In the genomic region with DNA sequence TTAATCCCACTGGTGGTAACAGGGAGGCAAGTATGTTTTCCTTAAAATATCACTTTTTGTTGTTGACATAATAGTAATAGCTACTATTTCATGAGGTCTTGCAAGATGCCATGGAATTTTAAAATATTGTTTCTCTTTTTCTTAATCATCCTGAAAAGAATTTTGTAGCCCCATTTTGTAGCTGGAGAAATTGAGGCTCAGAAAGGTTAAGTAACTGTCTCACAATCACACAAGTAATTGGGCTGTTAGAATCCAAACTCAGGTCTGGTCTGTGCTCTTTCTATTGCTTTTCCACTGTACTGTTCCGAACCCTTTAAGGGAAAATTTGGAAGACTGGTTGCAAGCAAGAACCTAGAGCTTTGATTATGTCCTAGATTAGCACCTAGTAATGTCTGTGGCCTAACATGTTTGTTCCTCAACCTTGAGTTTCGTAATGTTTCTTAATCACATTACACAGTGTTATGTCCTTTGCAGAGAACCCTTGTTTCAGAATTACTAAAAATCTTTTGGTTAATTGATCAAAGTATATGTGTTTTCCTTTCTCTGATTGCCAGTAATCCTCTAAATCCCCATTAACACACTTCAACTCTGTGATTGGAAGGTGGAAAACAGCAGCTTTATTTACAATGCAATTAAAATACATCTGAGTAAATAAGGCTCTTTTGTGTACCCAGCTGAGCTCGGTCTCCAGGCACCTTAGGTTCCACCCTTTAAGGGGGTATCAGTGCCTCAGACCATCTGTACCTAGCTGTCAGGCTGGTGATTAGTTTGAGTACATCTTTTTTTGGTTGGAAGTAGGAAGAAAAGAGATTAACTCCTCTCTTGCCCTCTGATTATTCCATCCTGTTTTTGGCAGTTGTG, we compare ENCODE assay signal across 9 cellular contexts. TPM values are rescaled to one million over a fixed set of nuclear protein-coding genes. Genes with fewer than 3 reads are reported as not detected.
DNase-seq lines count a peak whose midpoint lies in the region; ATAC-seq and TF ChIP-seq lines count a peak whose summit lies in the region.
"Had no signal": no experiment of that assay in that cellular context is flagged by ENCODE, and none has a peak within 500 bp of the region (broad histone marks: within the 10 kb centered on the region; RNA-seq: fewer than 3 reads in every experiment).

No MANE protein-coding gene starts in this region.

- peaks cover 3% of the 10 kb centered on the region for H3K36me3 Mint-ChIP-seq in T-helper 17 cell (ENCODE audit: low read depth)
- peaks cover 20% of the 10 kb centered on the region for H3K36me3 Mint-ChIP-seq in mesothelial cell of epicardium

- H3K27ac Mint-ChIP-seq in T-helper 17 cell, result peak overlapping the region; percentile 37
- peak overlapping the region; percentile 81 for H3K27ac Mint-ChIP-seq in mesothelial cell of epicardium

- H3K4me3 Mint-ChIP-seq in T-helper 17 cell (no peak overlapping the region), mesothelial cell of epicardium (no peak overlapping the region)
- H3K4me3 Mint-ChIP-seq: neural crest cell had no signal

- TF ChIP-seq CTCF in mesothelial cell of epicardium (IDR thresholded peaks at IDR 0.05; ENCODE audit: unreplicated experiment), result no peak

- H3K27me3 Mint-ChIP-seq in T-helper 17 cell (no peaks in the 10 kb centered on the region), mesothelial cell of epicardium (ENCODE audit: low read depth) (no peaks in the 10 kb centered on the region)

- H3K9me3 ChIP-seq in T-helper 17 cell (ENCODE audit: control insufficient read depth, low read length, poor library complexity, severe bottlenecking), result no peaks in the 10 kb centered on the region

- H3K4me1 Mint-ChIP-seq in T-helper 17 cell, result peaks cover 3% of the 10 kb centered on the region
- H3K4me1 Mint-ChIP-seq in mesothelial cell of epicardium, result peaks cover 25% of the 10 kb centered on the region
- H3K4me1 Mint-ChIP-seq: neural crest cell had no signal

- ATAC-seq in T-helper 17 cell (no peak), HG03521 (IDR thresholded peaks at IDR 0.05; ENCODE audit: unreplicated experiment) (no peak), GM19452 (IDR thresholded peaks at IDR 0.05; ENCODE audit: unreplicated experiment) (no peak), GM18858 (IDR thresholded peaks at IDR 0.05; ENCODE audit: unreplicated experiment) (no peak)

- DNase-seq in DMS153 treated with DMSO at 0.1 percent for 48 hours (lab: John Stamatoyannopoulos, UW; ENCODE audit: unreplicated experiment) (peak; percentile 80), NCI-H1105 (lab: John Stamatoyannopoulos, UW) (peak; percentile 90), T-helper 17 cell (no peak), mesothelial cell of epicardium (ENCODE audit: low spot score in 2 of 2, unreplicated experiment in 2 of 2) (no peak), AG20443 (ENCODE audit: low spot score) (no peak)

- no peaks in the 10 kb centered on the region for H3K9me3 Mint-ChIP-seq in mesothelial cell of epicardium
- H3K9me3 Mint-ChIP-seq: neural crest cell had no signal

RNA-seq across cellular contexts. Expression of gene LRRC42, which starts 10.4 kb away (rescaled TPM):
- 1 to 10 TPM; 5.8 to 7.4 TPM for total RNA-seq in T-helper 17 cell
- total RNA-seq in mesothelial cell of epicardium, result 42.1 to 43.4 TPM (median 43.2 TPM) in 3 replicates

RNA-seq across cellular contexts. Expression of gene IFT25, which starts 11.0 kb away (rescaled TPM):
- total RNA-seq in T-helper 17 cell, result 10 to 100 TPM; 17.3 to 23.7 TPM
- total RNA-seq in mesothelial cell of epicardium, result 36.8 to 38.2 TPM (median 37.0 TPM) in 3 replicates

Comparison
In these comparisons a context has a peak if more than half of its experiments do, and no peak if none do; other contexts are left out.
1. DNase-seq: peak in DMS153 treated with DMSO at 0.1 percent for 48 hours (single experiment) and NCI-H1105 (single experiment); none in T-helper 17 cell (0 of 3), mesothelial cell of epicardium (0 of 2) and AG20443 (single experiment).